ENCODE assay signal across 27 cellular contexts in genomic region chr16:83623091-83623730, GRCh38.
"Had no signal": no experiment of that assay in that cellular context is flagged by ENCODE, and none has a peak within 500 bp of the region (broad histone marks: within the 10 kb centered on the region; RNA-seq: fewer than 3 reads in every experiment).

No MANE protein-coding gene starts in this region.

- DNase-seq: activated CD4-positive, alpha-beta memory T cell treated with anti-CD3 and anti-CD28 coated beads, Interleukin-2, amount 10 ng/mL, durations not matched to agents 7 days and 5 days; activated CD4-positive, alpha-beta T cell treated with anti-CD3 and anti-CD28 coated beads for 48 hours; activated naive CD4-positive, alpha-beta T cell; activated T-cell treated with anti-CD3 and anti-CD28 coated beads, Interleukin-2, amount 50 U/mL, for 72 hours; central memory CD4-positive, alpha-beta T cell; foreskin fibroblast; heart left ventricle; hypothalamus; immature natural killer cell; kidney; left colon; naive B cell; occipital lobe; right cardiac atrium; stimulated activated CD4-positive, alpha-beta T cell treated with anti-CD3 and anti-CD28 coated beads, Interleukin-15, amount 100 ng/mL, for 24 hours; stimulated activated CD4-positive, alpha-beta T cell treated with anti-CD3 and anti-CD28 coated beads, Interleukin-2, amount 100 ng/mL, for 24 hours; stimulated activated naive B cell treated with anti-CD40 and anti-IgM and Interleukin-4, amounts not matched to agents 10 μg/mL and 1 μg/mL and 100 μg/mL, for 72 hours; stomach; T-helper 9 cell; tibial artery; upper lobe of right lung had no signal

- H3K4me3 Mint-ChIP-seq: activated CD4-positive, alpha-beta memory T cell treated with anti-CD3 and anti-CD28 coated beads, Interleukin-2, amount 10 ng/mL, durations not matched to agents 7 days and 5 days; activated T-cell treated with anti-CD3 and anti-CD28 coated beads, Interleukin-2, amount 50 U/mL, for 72 hours; immature natural killer cell; mesothelial cell of epicardium; naive B cell; stimulated activated naive B cell treated with anti-CD40 and anti-IgM and Interleukin-4, amounts not matched to agents 10 μg/mL and 1 μg/mL and 100 μg/mL, for 72 hours had no signal

- ATAC-seq: activated CD4-positive, CD25-positive, alpha-beta regulatory T cell treated with anti-CD3 and anti-CD28 coated beads, Interleukin-2, amount 50 U/mL, for 24 hours; activated naive CD4-positive, alpha-beta T cell treated with anti-CD3 and anti-CD28 coated beads, Interleukin-2, amount 50 U/mL, for 72 hours; activated T-cell treated with anti-CD3 and anti-CD28 coated beads, Interleukin-2, amount 50 U/mL, for 72 hours; heart left ventricle; left colon; right cardiac atrium; stimulated activated naive B cell treated with anti-CD40 and anti-IgM and Interleukin-4, amounts not matched to agents 10 μg/mL and 1 μg/mL and 100 μg/mL, for 72 hours; upper lobe of right lung had no signal

- H3K9me3 Mint-ChIP-seq: activated naive CD4-positive, alpha-beta T cell treated with anti-CD3 and anti-CD28 coated beads, Interleukin-2, amount 50 U/mL, for 72 hours; activated T-cell treated with anti-CD3 and anti-CD28 coated beads, Interleukin-2, amount 50 U/mL, for 72 hours; immature natural killer cell; mesothelial cell of epicardium; naive B cell; stimulated activated naive B cell treated with anti-CD40 and anti-IgM and Interleukin-4, amounts not matched to agents 10 μg/mL and 1 μg/mL and 100 μg/mL, for 72 hours had no signal

- H3K4me1 Mint-ChIP-seq: activated CD4-positive, alpha-beta memory T cell treated with anti-CD3 and anti-CD28 coated beads, Interleukin-2, amount 10 ng/mL, durations not matched to agents 7 days and 5 days; immature natural killer cell; mesothelial cell of epicardium; stimulated activated naive B cell treated with anti-CD40 and anti-IgM and Interleukin-4, amounts not matched to agents 10 μg/mL and 1 μg/mL and 100 μg/mL, for 72 hours had no signal

- H3K9me3 ChIP-seq: breast epithelium, heart left ventricle, stomach, suprapubic skin, tibial artery, upper lobe of right lung had no signal

- H3K27me3 Mint-ChIP-seq: activated CD4-positive, alpha-beta memory T cell treated with anti-CD3 and anti-CD28 coated beads, Interleukin-2, amount 10 ng/mL, durations not matched to agents 7 days and 5 days had no signal

- H3K27ac ChIP-seq: breast epithelium, heart left ventricle, stomach, suprapubic skin, tibial artery, upper lobe of right lung, VCaP had no signal

- H3K27me3 ChIP-seq: heart left ventricle, suprapubic skin, tibial artery, upper lobe of right lung had no signal

- H3K27ac Mint-ChIP-seq: activated CD4-positive, alpha-beta memory T cell treated with anti-CD3 and anti-CD28 coated beads, Interleukin-2, amount 10 ng/mL, durations not matched to agents 7 days and 5 days; activated naive CD4-positive, alpha-beta T cell treated with anti-CD3 and anti-CD28 coated beads, Interleukin-2, amount 50 U/mL, for 72 hours; activated T-cell treated with anti-CD3 and anti-CD28 coated beads, Interleukin-2, amount 50 U/mL, for 72 hours; immature natural killer cell; mesothelial cell of epicardium had no signal

- H3K36me3 Mint-ChIP-seq: activated naive CD4-positive, alpha-beta T cell treated with anti-CD3 and anti-CD28 coated beads, Interleukin-2, amount 50 U/mL, for 72 hours; immature natural killer cell; mesothelial cell of epicardium; naive B cell; stimulated activated naive B cell treated with anti-CD40 and anti-IgM and Interleukin-4, amounts not matched to agents 10 μg/mL and 1 μg/mL and 100 μg/mL, for 72 hours had no signal

- H3K4me1 ChIP-seq: breast epithelium, heart left ventricle, stomach, suprapubic skin, tibial artery, upper lobe of right lung had no signal
